1 cellular context compared by ENCODE assay signal in genomic region chr1:203686091-203686632, GRCh38.
TF ChIP-seq lines count a peak whose summit lies in the region.

No MANE protein-coding gene starts in this region.

TF ChIP-seq in liver, 16 proteins besides CTCF, POLR2A, EP300 and RAD21 (continued from another document):
- TF ChIP-seq MAX (IDR thresholded peaks at IDR 0.05) (no peak), HNF4A (conservative IDR thresholded peaks at IDR 0.05) (peak; percentile 12 to 52), FOXA2 (IDR thresholded peaks at IDR 0.05) (peak; percentile 23), JUND (IDR thresholded peaks at IDR 0.05) (no peak), REST (IDR thresholded peaks at IDR 0.05) (peak; percentile 95), SP1 (IDR thresholded peaks at IDR 0.05) (peak; percentile 16), YY1 (IDR thresholded peaks at IDR 0.05) (no peak), ATF3 (IDR thresholded peaks at IDR 0.05) (no peak), ZBTB33 (IDR thresholded peaks at IDR 0.05) (no peak), TAF1 (conservative IDR thresholded peaks at IDR 0.05) (no peak), GABPA (IDR thresholded peaks at IDR 0.05 in 1 of 2, conservative IDR thresholded peaks at IDR 0.05 in 1 of 2) (no peak), FOXA1 (IDR thresholded peaks at IDR 0.05) (no peak), NR2F2 (IDR thresholded peaks at IDR 0.05) (peak; percentile 32), EGR1 (IDR thresholded peaks at IDR 0.05; ENCODE audit: low read depth in 2 of 2) (no peak)
